Comparison of ENCODE assay signal across 16 cellular contexts in genomic region chr2:237222178-237222577, GRCh38.
DNase-seq lines count a peak whose midpoint lies in the region; ATAC-seq, FAIRE-seq and TF ChIP-seq lines count a peak whose summit lies in the region.
"Had no signal": no experiment of that assay in that cellular context is flagged by ENCODE, and none has a peak within 500 bp of the region (broad histone marks: within the 10 kb centered on the region; RNA-seq: fewer than 3 reads in every experiment).

No MANE protein-coding gene starts in this region.

- TF ChIP-seq RAD21 in SK-N-SH (IDR thresholded peaks at IDR 0.05; ENCODE audit: low read length) = no peak

- no peaks in the 10 kb centered on the region for H3K27me3 ChIP-seq in SK-N-SH (ENCODE audit: insufficient read depth)
- no peaks in the 10 kb centered on the region for H3K27me3 ChIP-seq in skeletal muscle satellite cell (ENCODE audit: control insufficient read depth, insufficient read depth, low read length)
- H3K27me3 ChIP-seq in small intestine (ENCODE audit: control insufficient read depth in 2 of 2, insufficient read depth in 2 of 2, low read length in 2 of 2) = no peaks in the 10 kb centered on the region
- H3K27me3 ChIP-seq: hepatocyte had no signal

- no peaks in the 10 kb centered on the region for H3K9me3 Mint-ChIP-seq in naive thymus-derived CD8-positive, alpha-beta T cell
- H3K9me3 Mint-ChIP-seq: dendritic cell treated with granulocyte-macrophage colony-stimulating factor and Interleukin-4, amounts not matched to agents 40 ng/mL and 50 ng/mL, for 4 days; stimulated activated effector memory CD8-positive, alpha-beta T cell treated with anti-CD3 and anti-CD28 coated beads, Interleukin-12 subunit alpha, Interleukin-12 subunit beta, amount 100 ng/mL, for 72 hours had no signal

- ATAC-seq in HG03520 (IDR thresholded peaks at IDR 0.05; ENCODE audit: unreplicated experiment) = no peak
- no peak for ATAC-seq in naive thymus-derived CD8-positive, alpha-beta T cell
- ATAC-seq: stimulated activated effector memory CD8-positive, alpha-beta T cell treated with anti-CD3 and anti-CD28 coated beads, Interleukin-12 subunit alpha, Interleukin-12 subunit beta, amount 100 ng/mL, for 72 hours had no signal

- no peak overlapping the region for H2AFZ ChIP-seq in SK-N-SH (ENCODE audit: low read depth)
- H2AFZ ChIP-seq: hepatocyte had no signal

- H3K27ac ChIP-seq in SK-N-SH (ENCODE audit: low read depth in 2 of 2, low read length in 1 of 2) (peak overlapping the region; percentile 82 to 96), small intestine (ENCODE audit: low read depth in 1 of 2, low read length in 1 of 2) (peak overlapping the region in 1 of 2 donors; percentile 49)
- H3K27ac ChIP-seq: hepatocyte had no signal

- no peaks in the 10 kb centered on the region for H3K4me1 Mint-ChIP-seq in naive thymus-derived CD8-positive, alpha-beta T cell

- H3K4me3 ChIP-seq in SK-N-SH (ENCODE audit: low read depth in 2 of 2, low read length in 1 of 2) (no peak overlapping the region), fibroblast of the aortic adventitia (ENCODE audit: low read depth, low read length) (no peak overlapping the region), skeletal muscle satellite cell (ENCODE audit: low read length) (peak overlapping the region; percentile 29), small intestine (ENCODE audit: low read depth in 1 of 2, low read length in 2 of 2) (no peak overlapping the region)
- H3K4me3 ChIP-seq: hepatocyte had no signal

- peaks cover 64% of the 10 kb centered on the region for H3F3A ChIP-seq in SK-N-SH (replicated peaks; ENCODE audit: insufficient read depth)

- H3K4me1 ChIP-seq in SK-N-SH (ENCODE audit: control insufficient read depth in 1 of 2, insufficient read depth in 2 of 2, low read depth in 1 of 2, low read length in 1 of 2) (peaks cover 12 to 63% of the 10 kb centered on the region in 2 experiments), skeletal muscle satellite cell (ENCODE audit: control insufficient read depth, insufficient read depth, low read length) (peaks cover 45% of the 10 kb centered on the region), small intestine (ENCODE audit: control insufficient read depth in 2 of 2, insufficient read depth in 1 of 2, low read depth in 1 of 2, low read length in 1 of 2) (peaks cover 0 to 4% of the 10 kb centered on the region in 2 donors)

- no peaks in the 10 kb centered on the region for H3K36me3 Mint-ChIP-seq in naive thymus-derived CD8-positive, alpha-beta T cell
- H3K36me3 Mint-ChIP-seq: stimulated activated effector memory CD8-positive, alpha-beta T cell treated with anti-CD3 and anti-CD28 coated beads, Interleukin-12 subunit alpha, Interleukin-12 subunit beta, amount 100 ng/mL, for 72 hours had no signal

- POLR2A ChIA-PET in SK-N-SH (lab: Yijun Ruan, JAX) = no interaction called here
- POLR2A ChIA-PET in naive thymus-derived CD8-positive, alpha-beta T cell (lab: Charles Lee) = no interaction called here

- H4K20me1 ChIP-seq in SK-N-SH (ENCODE audit: insufficient read depth) = no peaks in the 10 kb centered on the region

- CTCF ChIA-PET in SK-N-SH (lab: Yijun Ruan, JAX) = interaction anchor here (0.9 kb wide), 1 partner anchor 13 kb away, joined by 3 read pairs; no protein-coding TSS in a partner anchor

- peaks cover 9 to 26% (median 15%) of the 10 kb centered on the region in 5 donors for H3K27me3 Mint-ChIP-seq in naive thymus-derived CD8-positive, alpha-beta T cell

- H3K9ac ChIP-seq in SK-N-SH (peak overlapping the region; percentile 75), skeletal muscle satellite cell (ENCODE audit: low read depth, low read length) (peak overlapping the region; percentile 55)

- H3K4me2 ChIP-seq in SK-N-SH (peak overlapping the region; percentile 25; the same call in 1 of the 2 replicates), skeletal muscle satellite cell (ENCODE audit: low read length) (peak overlapping the region; percentile 67)
- H3K4me2 ChIP-seq: hepatocyte had no signal

- TF ChIP-seq CTCF in SK-N-SH (IDR thresholded peaks at IDR 0.05) = no peak
- no peak for TF ChIP-seq CTCF in fibroblast of the aortic adventitia (IDR thresholded peaks at IDR 0.05; ENCODE audit: insufficient read depth, low read length)

- peak; percentile 36 to 98; a peak in 3 of 4 replicates for TF ChIP-seq EP300 in SK-N-SH (IDR thresholded peaks at IDR 0.05; ENCODE audit: borderline replicate concordance in 1 of 2, low read depth in 1 of 2, low read length in 1 of 2)

- no peak overlapping the region for H3K27ac Mint-ChIP-seq in naive thymus-derived CD8-positive, alpha-beta T cell
- H3K27ac Mint-ChIP-seq: dendritic cell treated with granulocyte-macrophage colony-stimulating factor and Interleukin-4, amounts not matched to agents 40 ng/mL and 50 ng/mL, for 4 days; stimulated activated effector memory CD8-positive, alpha-beta T cell treated with anti-CD3 and anti-CD28 coated beads, Interleukin-12 subunit alpha, Interleukin-12 subunit beta, amount 100 ng/mL, for 72 hours had no signal

- no peaks in the 10 kb centered on the region for H3K79me2 ChIP-seq in SK-N-SH (ENCODE audit: insufficient read depth)
- H3K79me2 ChIP-seq: hepatocyte had no signal

- H3K9me3 ChIP-seq in SK-N-SH = no peaks in the 10 kb centered on the region
- no peaks in the 10 kb centered on the region for H3K9me3 ChIP-seq in skeletal muscle satellite cell (replicated peaks; ENCODE audit: low read length)
- no peaks in the 10 kb centered on the region for H3K9me3 ChIP-seq in small intestine (ENCODE audit: control insufficient read depth, low read depth)

- no peaks in the 10 kb centered on the region for H3K36me3 ChIP-seq in SK-N-SH (replicated peaks in 1 of 2; ENCODE audit: control insufficient read depth in 1 of 2, insufficient read depth in 2 of 2, low read length in 1 of 2)
- no peaks in the 10 kb centered on the region for H3K36me3 ChIP-seq in skeletal muscle satellite cell (ENCODE audit: insufficient read depth, low read length)
- no peaks in the 10 kb centered on the region for H3K36me3 ChIP-seq in small intestine (ENCODE audit: control insufficient read depth in 2 of 2, insufficient read depth in 2 of 2, low read length in 2 of 2)

- no peak overlapping the region for H3K4me3 Mint-ChIP-seq in naive thymus-derived CD8-positive, alpha-beta T cell
- H3K4me3 Mint-ChIP-seq: dendritic cell treated with granulocyte-macrophage colony-stimulating factor and Interleukin-4, amounts not matched to agents 40 ng/mL and 50 ng/mL, for 4 days; stimulated activated effector memory CD8-positive, alpha-beta T cell treated with anti-CD3 and anti-CD28 coated beads, Interleukin-12 subunit alpha, Interleukin-12 subunit beta, amount 100 ng/mL, for 72 hours had no signal

- WGBS in SK-N-SH (ENCODE audit: low lambda C conversion rate) = 31% methylated on average over 9 of the region's 9 CpGs
- WGBS in small intestine, 3 donors = 30 to 43% (median 34%) methylated on average over 9 of the region's 9 CpGs

- DNase-seq in Daoy (ENCODE audit: low read depth) = peak; percentile 87
- no peak for DNase-seq in SK-N-SH
- peak; percentile 99 for DNase-seq in fibroblast of the aortic adventitia (ENCODE audit: low read depth)
- DNase-seq in NCI-H69 (lab: John Stamatoyannopoulos, UW) = no peak
- DNase-seq in naive thymus-derived CD8-positive, alpha-beta T cell = no peak
- DNase-seq in small intestine = no peak
- DNase-seq: activated gamma-delta T cell treated with Interleukin-2 at 50 U/mL for 16 hours, COR-L47, NCI-H2029, SW 1271 had no signal

- no peaks in the 10 kb centered on the region for H3K9me2 ChIP-seq in SK-N-SH

- no peak for FAIRE-seq in small intestine (lab: Jason Lieb, UNC)
- FAIRE-seq: GM19239 had no signal

TF ChIP-seq in SK-N-SH, 30 proteins besides CTCF, POLR2A, EP300 and RAD21 (continues in another document):
- TF ChIP-seq SIN3A (IDR thresholded peaks at IDR 0.05; ENCODE audit: borderline replicate concordance, low read depth, low read length) = no peak
- TF ChIP-seq SMC3 (IDR thresholded peaks at IDR 0.05; ENCODE audit: low read depth, low read length) = no peak
- TF ChIP-seq, protein P1, sequence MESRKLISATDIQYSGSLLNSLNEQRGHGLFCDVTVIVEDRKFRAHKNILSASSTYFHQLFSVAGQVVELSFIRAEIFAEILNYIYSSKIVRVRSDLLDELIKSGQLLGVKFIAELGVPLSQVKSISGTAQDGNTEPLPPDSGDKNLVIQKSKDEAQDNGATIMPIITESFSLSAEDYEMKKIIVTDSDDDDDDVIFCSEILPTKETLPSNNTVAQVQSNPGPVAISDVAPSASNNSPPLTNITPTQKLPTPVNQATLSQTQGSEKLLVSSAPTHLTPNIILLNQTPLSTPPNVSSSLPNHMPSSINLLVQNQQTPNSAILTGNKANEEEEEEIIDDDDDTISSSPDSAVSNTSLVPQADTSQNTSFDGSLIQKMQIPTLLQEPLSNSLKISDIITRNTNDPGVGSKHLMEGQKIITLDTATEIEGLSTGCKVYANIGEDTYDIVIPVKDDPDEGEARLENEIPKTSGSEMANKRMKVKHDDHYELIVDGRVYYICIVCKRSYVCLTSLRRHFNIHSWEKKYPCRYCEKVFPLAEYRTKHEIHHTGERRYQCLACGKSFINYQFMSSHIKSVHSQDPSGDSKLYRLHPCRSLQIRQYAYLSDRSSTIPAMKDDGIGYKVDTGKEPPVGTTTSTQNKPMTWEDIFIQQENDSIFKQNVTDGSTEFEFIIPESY (IDR thresholded peaks at IDR 0.05; ENCODE audit: borderline replicate concordance, low read depth) = peak; percentile 71; the same call in 1 of the 2 replicates
- TF ChIP-seq GABPA (IDR thresholded peaks at IDR 0.05; ENCODE audit: low read depth) = no peak
- TF ChIP-seq FOXM1 (IDR thresholded peaks at IDR 0.05; ENCODE audit: low read depth) = peak; percentile 93
- no peak for TF ChIP-seq TAF1 (IDR thresholded peaks at IDR 0.05; ENCODE audit: borderline replicate concordance, low read depth, low read length)
- no peak for TF ChIP-seq CHD2 (IDR thresholded peaks at IDR 0.05; ENCODE audit: low read length, partially characterized antibody)
- TF ChIP-seq, protein P2, sequence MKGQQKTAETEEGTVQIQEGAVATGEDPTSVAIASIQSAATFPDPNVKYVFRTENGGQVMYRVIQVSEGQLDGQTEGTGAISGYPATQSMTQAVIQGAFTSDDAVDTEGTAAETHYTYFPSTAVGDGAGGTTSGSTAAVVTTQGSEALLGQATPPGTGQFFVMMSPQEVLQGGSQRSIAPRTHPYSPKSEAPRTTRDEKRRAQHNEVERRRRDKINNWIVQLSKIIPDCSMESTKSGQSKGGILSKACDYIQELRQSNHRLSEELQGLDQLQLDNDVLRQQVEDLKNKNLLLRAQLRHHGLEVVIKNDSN (IDR thresholded peaks at IDR 0.05; ENCODE audit: borderline replicate concordance, low read depth) = no peak
- TF ChIP-seq MAX (IDR thresholded peaks at IDR 0.05; ENCODE audit: low read depth) = peak; percentile 75
- TF ChIP-seq GATA2 (CRISPR knock-in tag; IDR thresholded peaks at IDR 0.05) = no peak
- peak; percentile 93 for TF ChIP-seq NFIC (IDR thresholded peaks at IDR 0.05; ENCODE audit: borderline replicate concordance)

Comparison
In these comparisons a context has a peak if more than half of its experiments do, and no peak if none do; other contexts are left out.
1. DNase-seq: peak in Daoy (single experiment) and fibroblast of the aortic adventitia (single experiment); none in SK-N-SH (single experiment), NCI-H69 (single experiment), naive thymus-derived CD8-positive, alpha-beta T cell (0 of 10) and small intestine (single experiment).